ENCODE assay signal across 17 cellular contexts in the genomic region with DNA sequence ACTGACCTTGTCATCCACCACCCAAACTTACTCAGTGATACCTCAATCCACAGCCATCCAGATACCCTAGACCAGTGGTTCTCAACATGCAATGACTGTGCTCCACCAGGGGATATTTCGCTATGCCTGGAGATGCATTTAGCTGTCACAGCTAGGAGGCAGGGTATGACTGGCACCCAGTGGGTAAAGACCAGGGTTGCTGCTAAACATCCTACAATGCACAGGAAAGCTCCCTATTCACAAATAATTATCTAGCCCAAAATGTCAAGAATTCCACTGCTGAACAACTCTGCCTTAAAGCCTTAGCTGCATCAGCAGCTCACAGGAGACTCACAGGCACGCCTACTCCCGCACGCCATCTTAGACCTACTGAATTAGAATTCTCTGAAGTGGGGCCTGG.
"Had no signal": no experiment of that assay in that cellular context is flagged by ENCODE, and none has a peak within 500 bp of the region (broad histone marks: within the 10 kb centered on the region; RNA-seq: fewer than 3 reads in every experiment).

No MANE protein-coding gene starts in this region.

- H3K27me3 ChIP-seq: ascending aorta, right lobe of liver, upper lobe of left lung had no signal

- DNase-seq: activated CD4-positive, alpha-beta memory T cell treated with anti-CD3 and anti-CD28 coated beads, Interleukin-2, amount 10 ng/mL, durations not matched to agents 7 days and 5 days; activated CD4-positive, alpha-beta T cell treated with anti-CD3 and anti-CD28 coated beads for 36 hours; activated gamma-delta T cell; activated naive CD8-positive, alpha-beta T cell treated with anti-CD3 and anti-CD28 coated beads, Interleukin-2, amount 10 ng/mL, durations not matched to agents 7 days and 5 days; activated T-cell treated with anti-CD3 and anti-CD28 coated beads, Interleukin-2, amount 50 U/mL, for 48 hours; left cardiac atrium; occipital lobe; right lobe of liver; stimulated activated CD4-positive, alpha-beta T cell treated with anti-CD3 and anti-CD28 coated beads, Interleukin-1b, Interleukin-23, amount 100 ng/mL, for 48 hours; T-cell; T1000; upper lobe of left lung had no signal

- ATAC-seq: activated CD4-positive, alpha-beta T cell treated with anti-CD3 and anti-CD28 coated beads for 36 hours; left cardiac atrium; natural killer cell treated with Interleukin-12 subunit alpha and Interleukin-12 subunit beta and Interleukin-15 and Interleukin-18, amount 100 ng/mL, for 72 hours; right lobe of liver; stimulated activated memory B cell treated with anti-CD40 and anti-IgM and Interleukin-4, amounts not matched to agents 10 μg/mL and 1 μg/mL and 100 μg/mL, for 72 hours; T-cell had no signal

- H3K4me3 Mint-ChIP-seq: activated CD4-positive, alpha-beta memory T cell treated with anti-CD3 and anti-CD28 coated beads, Interleukin-2, amount 10 ng/mL, durations not matched to agents 7 days and 5 days; activated CD4-positive, alpha-beta T cell treated with anti-CD3 and anti-CD28 coated beads for 36 hours; activated naive CD8-positive, alpha-beta T cell treated with anti-CD3 and anti-CD28 coated beads, Interleukin-2, amount 10 ng/mL, durations not matched to agents 7 days and 5 days; natural killer cell treated with Interleukin-12 subunit alpha and Interleukin-12 subunit beta and Interleukin-15 and Interleukin-18, amount 100 ng/mL, for 72 hours; stimulated activated memory B cell treated with anti-CD40 and anti-IgM and Interleukin-4, amounts not matched to agents 10 μg/mL and 1 μg/mL and 100 μg/mL, for 72 hours; T-cell had no signal

- H3K4me1 Mint-ChIP-seq: activated CD4-positive, alpha-beta memory T cell treated with anti-CD3 and anti-CD28 coated beads, Interleukin-2, amount 10 ng/mL, durations not matched to agents 7 days and 5 days; activated naive CD8-positive, alpha-beta T cell treated with anti-CD3 and anti-CD28 coated beads, Interleukin-2, amount 10 ng/mL, durations not matched to agents 7 days and 5 days; stimulated activated memory B cell treated with anti-CD40 and anti-IgM and Interleukin-4, amounts not matched to agents 10 μg/mL and 1 μg/mL and 100 μg/mL, for 72 hours; T-cell had no signal

- H3K27me3 Mint-ChIP-seq: activated CD4-positive, alpha-beta memory T cell treated with anti-CD3 and anti-CD28 coated beads, Interleukin-2, amount 10 ng/mL, durations not matched to agents 7 days and 5 days; activated naive CD8-positive, alpha-beta T cell treated with anti-CD3 and anti-CD28 coated beads, Interleukin-2, amount 10 ng/mL, durations not matched to agents 7 days and 5 days had no signal

- FAIRE-seq: bronchial epithelial cell had no signal

- H3K27ac Mint-ChIP-seq: activated CD4-positive, alpha-beta memory T cell treated with anti-CD3 and anti-CD28 coated beads, Interleukin-2, amount 10 ng/mL, durations not matched to agents 7 days and 5 days; activated CD4-positive, alpha-beta T cell treated with anti-CD3 and anti-CD28 coated beads for 36 hours; activated naive CD8-positive, alpha-beta T cell treated with anti-CD3 and anti-CD28 coated beads, Interleukin-2, amount 10 ng/mL, durations not matched to agents 7 days and 5 days; natural killer cell treated with Interleukin-12 subunit alpha and Interleukin-12 subunit beta and Interleukin-15 and Interleukin-18, amount 100 ng/mL, for 72 hours; stimulated activated memory B cell treated with anti-CD40 and anti-IgM and Interleukin-4, amounts not matched to agents 10 μg/mL and 1 μg/mL and 100 μg/mL, for 72 hours; T-cell had no signal

- H3K9me3 ChIP-seq: ascending aorta, prostate gland, right lobe of liver, upper lobe of left lung had no signal

- H3K4me1 ChIP-seq: ascending aorta, prostate gland, right lobe of liver, upper lobe of left lung had no signal

- H3K4me3 ChIP-seq: ascending aorta, prostate gland, right lobe of liver, upper lobe of left lung had no signal

- H3K36me3 Mint-ChIP-seq: activated naive CD8-positive, alpha-beta T cell treated with anti-CD3 and anti-CD28 coated beads, Interleukin-2, amount 10 ng/mL, durations not matched to agents 7 days and 5 days; natural killer cell treated with Interleukin-12 subunit alpha and Interleukin-12 subunit beta and Interleukin-15 and Interleukin-18, amount 100 ng/mL, for 72 hours; stimulated activated memory B cell treated with anti-CD40 and anti-IgM and Interleukin-4, amounts not matched to agents 10 μg/mL and 1 μg/mL and 100 μg/mL, for 72 hours; T-cell had no signal

- H3K27ac ChIP-seq: ascending aorta, prostate gland, right lobe of liver, upper lobe of left lung had no signal

- H3K36me3 ChIP-seq: ascending aorta, prostate gland, right lobe of liver, upper lobe of left lung had no signal
